In the genomic region with DNA sequence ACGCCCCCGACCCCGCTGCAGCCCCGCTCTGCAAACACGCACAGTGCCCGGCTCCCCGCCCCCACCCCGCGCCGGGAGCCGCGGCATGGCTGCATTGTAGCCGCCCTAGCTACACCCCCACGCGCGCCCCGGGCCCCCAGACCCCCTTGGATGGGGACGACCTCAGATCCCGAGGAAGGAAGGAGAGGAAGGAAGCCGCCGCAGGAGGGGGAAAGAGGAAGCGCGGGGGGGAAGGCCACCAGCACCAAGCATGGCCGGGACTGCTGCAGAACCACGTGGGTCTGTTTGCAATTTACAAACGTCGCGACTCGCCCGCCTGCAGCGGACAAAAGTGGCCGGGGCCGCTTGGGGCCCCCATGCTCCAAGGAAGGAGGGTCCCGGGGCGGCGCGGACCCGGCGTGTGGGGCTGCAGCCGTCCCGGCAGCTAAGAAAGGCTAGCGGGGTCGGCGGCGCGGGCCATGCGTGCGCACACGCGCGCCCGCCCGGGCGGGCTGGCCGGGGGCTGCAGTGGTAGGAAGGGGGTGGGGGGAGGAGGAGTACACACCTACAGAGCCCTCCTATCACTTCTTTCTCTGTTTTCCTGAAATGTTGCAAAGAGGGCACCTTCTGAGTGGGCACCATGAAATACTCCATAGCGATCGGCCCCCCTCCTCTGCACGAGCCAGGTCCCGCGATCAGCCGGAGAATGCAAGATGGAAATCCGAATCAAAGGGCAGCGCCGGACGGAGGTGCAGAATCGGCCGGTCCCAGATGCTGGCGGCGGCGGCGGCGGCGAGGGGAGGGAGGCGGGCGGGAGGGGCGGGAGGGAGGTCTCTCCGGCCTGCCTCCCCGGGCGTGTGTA, we compare ENCODE assay signal across 8 cellular contexts. TPM values are rescaled to one million over a fixed set of nuclear protein-coding genes. Genes with fewer than 3 reads are reported as not detected.
A peak's percentile ranks its signal among the peaks of the same experiment; 100 is the strongest.
DNase-seq lines count a peak whose midpoint lies in the region; ATAC-seq and TF ChIP-seq lines count a peak whose summit lies in the region.

No MANE protein-coding gene starts in this region.

- no peaks in the 10 kb centered on the region for H3K36me3 ChIP-seq in upper lobe of left lung

- peak; percentile 54 for DNase-seq in CMK (ENCODE audit: low read depth)
- peak; percentile 67 for DNase-seq in GM19238 (ENCODE audit: insufficient read length, low spot score)
- DNase-seq in Jurkat, Clone E6-1 (ENCODE audit: low read depth, low spot score): peak; percentile 35
- DNase-seq in mucosa of gallbladder (ENCODE audit: low spot score): peak; percentile 42
- peak; percentile 69 to 90 for DNase-seq in upper lobe of left lung
- no peak for DNase-seq in stimulated activated CD4-positive, alpha-beta T cell treated with anti-CD3 and anti-CD28 coated beads, Interleukin-4, amount 100 ng/mL, for 1 hour

- H3K4me3 ChIP-seq in Jurkat, Clone E6-1 (ENCODE audit: low read length): peak overlapping the region; percentile 81
- peak overlapping the region; percentile 77 to 100 (median 90) for H3K4me3 ChIP-seq in upper lobe of left lung

- TF ChIP-seq POLR2A in upper lobe of left lung (IDR thresholded peaks at IDR 0.05): no peak

- peak; percentile 7 for ATAC-seq in esophagus mucosa
- ATAC-seq in upper lobe of left lung (ENCODE audit: low FRiP score in 2 of 2): peak in 1 of 2 donors; percentile 43

- H3K4me1 ChIP-seq in upper lobe of left lung: peaks cover 12 to 36% (median 16%) of the 10 kb centered on the region in 4 donors

- H3K9me3 ChIP-seq in upper lobe of left lung: no peaks in the 10 kb centered on the region

- H3K27ac ChIP-seq in VCaP (peak overlapping the region; percentile 93), upper lobe of left lung (peak overlapping the region; percentile 83 to 95 (median 90))

- no peak for TF ChIP-seq CTCF in VCaP (conservative IDR thresholded peaks at IDR 0.05)
- no peak for TF ChIP-seq CTCF in upper lobe of left lung (IDR thresholded peaks at IDR 0.05)

- no peaks in the 10 kb centered on the region for H3K27me3 ChIP-seq in upper lobe of left lung

- no peak for TF ChIP-seq EP300 in upper lobe of left lung (IDR thresholded peaks at IDR 0.05)

- 1% methylated on average over 29 to 73 of the region's 79 CpGs for WGBS in upper lobe of left lung, 2 donors

RNA-seq across cellular contexts. Expression of a gene that starts 0.5 kb away (rescaled TPM):
- 22.8 TPM for polyA plus RNA-seq in Jurkat, Clone E6-1 (2012; ENCODE audit: insufficient read depth, insufficient read length)
- total RNA-seq in esophagus mucosa: 11.6 TPM
- total RNA-seq in mucosa of gallbladder: 12.1 TPM
- total RNA-seq in upper lobe of left lung: 10 to 100 TPM in 3 of 6 donors, 1 to 10 TPM in 3; 3.7 to 24.1 (median 8.9) TPM

RNA-seq across cellular contexts. Expression of a gene that starts 30.5 kb away (rescaled TPM):
- polyA plus RNA-seq in Jurkat, Clone E6-1 (2012; ENCODE audit: insufficient read depth, insufficient read length): not detected
- total RNA-seq in esophagus mucosa (0.16 TPM), mucosa of gallbladder (1.4 TPM), upper lobe of left lung (1 to 10 TPM in 1 of 6 donors, under 1 TPM in 2, not detected in 3; 0.30 to 1.1 (median 0.46) TPM)

RNA-seq across cellular contexts. Expression of a gene that starts 43.5 kb away (rescaled TPM):
- polyA plus RNA-seq in Jurkat, Clone E6-1 (2012; ENCODE audit: insufficient read depth, insufficient read length): 1.3 TPM
- total RNA-seq in esophagus mucosa (0.80 TPM), mucosa of gallbladder (22.2 TPM), upper lobe of left lung (10 to 100 TPM; 10.5 to 35.2 (median 22.6) TPM)
